8 cellular contexts compared by ENCODE assay signal in the genomic region with DNA sequence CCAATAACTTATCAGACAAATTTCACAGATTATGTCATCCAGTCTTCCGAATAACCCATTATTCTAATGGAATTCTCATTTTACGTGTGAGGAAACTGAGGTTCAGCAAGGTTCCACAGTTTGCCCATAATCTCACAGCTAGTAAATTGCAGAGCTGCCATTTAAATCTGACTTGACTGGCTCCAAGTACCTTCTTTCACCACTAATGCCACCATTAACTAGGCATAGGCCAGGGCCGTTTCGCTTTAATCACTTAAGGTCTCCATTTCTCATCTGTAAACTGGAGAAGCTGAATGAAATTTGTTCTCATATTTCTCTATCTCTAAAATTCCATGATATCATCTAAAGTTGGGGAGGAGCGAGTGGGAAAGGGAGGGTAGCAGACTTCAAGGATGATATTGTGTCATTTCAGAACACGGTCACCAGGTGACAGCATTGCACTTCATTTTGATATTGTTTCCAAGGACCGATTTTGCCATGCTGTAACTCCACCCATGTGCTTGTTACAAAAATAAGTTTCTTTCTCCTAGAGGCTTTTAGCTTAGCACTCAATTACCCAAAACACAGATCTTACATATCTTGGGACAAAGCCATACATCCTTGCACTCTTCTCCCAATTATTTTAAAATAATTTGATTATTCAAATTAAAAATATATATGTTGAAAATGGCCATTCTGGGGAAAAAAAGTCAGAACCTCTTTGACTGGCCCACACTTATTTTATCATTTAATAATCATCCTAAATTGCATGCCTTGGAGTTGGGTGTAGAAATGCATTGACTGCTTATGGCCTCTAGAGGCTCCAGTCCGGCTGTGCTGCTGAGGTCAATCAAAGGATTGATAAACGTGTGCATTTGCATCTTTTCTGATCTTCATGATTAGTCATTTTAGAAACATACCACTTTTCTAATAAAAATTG.
DNase-seq lines count a peak whose midpoint lies in the region; ATAC-seq and FAIRE-seq lines count a peak whose summit lies in the region.

No MANE protein-coding gene starts in this region.

- intact Hi-C loops in left cardiac atrium (cut with DNase I), result loop anchor here in 1 of 2 donors (5.0 kb wide), 1 partner anchor 769 kb away; no protein-coding TSS in a partner anchor

- ATAC-seq in HG02642 (IDR thresholded peaks at IDR 0.05; ENCODE audit: poor library complexity, unreplicated experiment) (peak; percentile 72), left cardiac atrium (peak; percentile 40 to 72)

- DNase-seq in GF-D8 (lab: John Stamatoyannopoulos, UW) (peak; percentile 10), NCI-H2081 (lab: John Stamatoyannopoulos, UW) (peak; percentile 55 to 67), left cardiac atrium (no peak), amniotic stem cell (lab: John Stamatoyannopoulos, UW) (no peak)
- peak; percentile 6 to 9 for DNase-seq in activated CD4-positive, alpha-beta T cell treated with anti-CD3 and anti-CD28 coated beads for 4 hours
- peak; percentile 30 for DNase-seq in stimulated activated CD8-positive, alpha-beta memory T cell treated with anti-CD3 and anti-CD28 coated beads, Interleukin-4, amount 100 ng/mL, for 48 hours

- peak; percentile 96 for FAIRE-seq in A204.1 (lab: Jason Lieb, UNC)

Comparison
In these comparisons a context has a peak if more than half of its experiments do, and no peak if none do; other contexts are left out.
1. DNase-seq: peak in GF-D8 (single experiment), NCI-H2081 (2 of 2), activated CD4-positive, alpha-beta T cell treated with anti-CD3 and anti-CD28 coated beads for 4 hours (2 of 2) and stimulated activated CD8-positive, alpha-beta memory T cell treated with anti-CD3 and anti-CD28 coated beads, Interleukin-4, amount 100 ng/mL, for 48 hours (single experiment); none in left cardiac atrium (single experiment) and amniotic stem cell (single experiment).